ENCODE assay signal across 8 cellular contexts in genomic region chr5:34499001-34499734, GRCh38.
DNase-seq lines count a peak whose midpoint lies in the region; ATAC-seq and TF ChIP-seq lines count a peak whose summit lies in the region.

No MANE protein-coding gene starts in this region.

- H3K4me1 ChIP-seq in gastroesophageal sphincter (peaks cover 4 to 82% (median 55%) of the 10 kb centered on the region in 3 donors), tibial nerve (peaks cover 2 to 69% (median 24%) of the 10 kb centered on the region in 4 donors)

- H3K4me3 ChIP-seq in gastroesophageal sphincter (no peak overlapping the region), tibial nerve (no peak overlapping the region)

- no peak for TF ChIP-seq CTCF in gastroesophageal sphincter (IDR thresholded peaks at IDR 0.05)
- no peak for TF ChIP-seq CTCF in tibial nerve (IDR thresholded peaks at IDR 0.05)

- TF ChIP-seq EP300 in gastroesophageal sphincter (IDR thresholded peaks at IDR 0.05) = no peak
- TF ChIP-seq EP300 in tibial nerve (IDR thresholded peaks at IDR 0.05) = no peak

- ATAC-seq in GM19035 (IDR thresholded peaks at IDR 0.05; ENCODE audit: unreplicated experiment) = peak; percentile 94
- peak; percentile 89 for ATAC-seq in HG03135 (IDR thresholded peaks at IDR 0.05; ENCODE audit: unreplicated experiment)
- peak; percentile 78 for ATAC-seq in gastroesophageal sphincter

- peak overlapping the region; percentile 21 to 85 (median 82) for H3K27ac ChIP-seq in gastroesophageal sphincter
- H3K27ac ChIP-seq in tibial nerve = peak overlapping the region in 2 of 4 donors; percentile 59 to 84

- no peak for TF ChIP-seq POLR2A in gastroesophageal sphincter (IDR thresholded peaks at IDR 0.05)
- TF ChIP-seq POLR2A in tibial nerve (IDR thresholded peaks at IDR 0.05) = no peak

- H3K27me3 ChIP-seq in gastroesophageal sphincter (no peaks in the 10 kb centered on the region), tibial nerve (no peaks in the 10 kb centered on the region)

- DNase-seq in AG08395 (ENCODE audit: low spot score) (peak; percentile 53), SKM-1 treated with dmso at 0.1 percent for 144 hours (lab: John Stamatoyannopoulos, UW; ENCODE audit: unreplicated experiment) (peak; percentile 68), tibial nerve (ENCODE audit: low spot score in 2 of 2) (no peak), occipital lobe (lab: John Stamatoyannopoulos, UW) (no peak)
- no peak for DNase-seq in effector CD8-positive, alpha-beta T cell (lab: John Stamatoyannopoulos, UW)

- H3K9me3 ChIP-seq in gastroesophageal sphincter = no peaks in the 10 kb centered on the region
- H3K9me3 ChIP-seq in tibial nerve = no peaks in the 10 kb centered on the region

- 50 to 52% methylated on average over 1 to 5 of the region's 5 CpGs for WGBS in gastroesophageal sphincter (ENCODE audit: low coverage in 1 of 2), 2 donors
- WGBS in tibial nerve, 2 donors = 70 to 80% methylated on average over 5 of the region's 5 CpGs

- no peaks in the 10 kb centered on the region for H3K36me3 ChIP-seq in gastroesophageal sphincter
- no peaks in the 10 kb centered on the region for H3K36me3 ChIP-seq in tibial nerve

Comparison
In these comparisons a context has a peak if more than half of its experiments do, and no peak if none do; other contexts are left out.
1. DNase-seq: peak in AG08395 (single experiment) and SKM-1 treated with dmso at 0.1 percent for 144 hours (single experiment); none in tibial nerve (0 of 2), effector CD8-positive, alpha-beta T cell (single experiment) and occipital lobe (single experiment).
2. Peak in every context shown above with its lines, with median percentiles within 50 percentile points of each other: ATAC-seq.